In the genomic region with DNA sequence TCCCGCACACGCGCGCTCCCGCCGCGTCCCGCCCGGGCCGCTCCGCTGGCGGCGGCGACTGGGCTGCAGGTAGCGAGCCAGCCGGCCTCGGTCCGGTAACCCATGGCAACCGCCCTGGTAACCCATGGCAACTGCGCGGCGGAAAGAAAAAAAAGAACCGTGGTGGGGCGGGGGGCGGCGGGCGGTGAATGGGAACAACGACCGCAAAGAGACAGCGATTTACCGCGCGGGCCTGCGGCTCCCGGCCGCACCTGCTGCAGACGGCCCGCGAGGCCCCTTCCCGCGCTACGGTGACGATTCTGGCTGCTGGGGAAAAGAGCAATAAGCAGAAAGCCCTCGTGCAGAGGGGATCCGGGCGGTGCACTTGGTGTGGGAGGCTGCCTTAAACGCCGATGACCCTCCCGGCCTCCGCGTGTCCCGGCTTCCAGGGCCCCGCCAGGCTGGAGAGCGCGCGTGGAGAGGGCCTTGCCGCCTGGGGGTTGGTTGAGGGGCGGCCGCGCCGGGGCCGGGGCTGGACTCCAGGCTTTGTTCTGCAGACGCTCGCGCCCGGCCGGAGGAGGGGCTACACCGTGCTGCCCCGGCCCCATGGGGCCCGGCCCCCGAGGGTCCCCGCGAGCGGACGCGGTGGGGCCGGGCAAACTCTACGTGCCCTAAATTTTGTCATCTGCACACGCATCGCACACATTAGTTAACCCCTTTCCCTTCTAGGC, we compare ENCODE assay signal across 9 cellular contexts.
DNase-seq lines count a peak whose midpoint lies in the region; ATAC-seq and TF ChIP-seq lines count a peak whose summit lies in the region.
"Had no signal": no experiment of that assay in that cellular context is flagged by ENCODE, and none has a peak within 500 bp of the region (broad histone marks: within the 10 kb centered on the region; RNA-seq: fewer than 3 reads in every experiment).

No MANE protein-coding gene starts in this region.

- ATAC-seq in GM19035 (IDR thresholded peaks at IDR 0.05; ENCODE audit: unreplicated experiment) (peak; percentile 51), HG03175 (IDR thresholded peaks at IDR 0.05; ENCODE audit: unreplicated experiment) (peak; percentile 45), GM18873 (IDR thresholded peaks at IDR 0.05; ENCODE audit: low FRiP score, unreplicated experiment) (no peak)

- H3K4me3 Mint-ChIP-seq in activated naive CD4-positive, alpha-beta T cell treated with anti-CD3 and anti-CD28 coated beads, Interleukin-2, amount 50 U/mL, for 24 hours = peak overlapping the region; percentile 80

- H3K36me3 ChIP-seq in BE2C (no peaks in the 10 kb centered on the region), iPS DF 6.9 (ENCODE audit: control insufficient read depth, insufficient read depth, low read length) (no peaks in the 10 kb centered on the region), sigmoid colon (no peaks in the 10 kb centered on the region)

- H3K27ac Mint-ChIP-seq in activated naive CD4-positive, alpha-beta T cell treated with anti-CD3 and anti-CD28 coated beads, Interleukin-2, amount 50 U/mL, for 24 hours = peak overlapping the region; percentile 82

- H3K4me1 Mint-ChIP-seq in activated naive CD4-positive, alpha-beta T cell treated with anti-CD3 and anti-CD28 coated beads, Interleukin-2, amount 50 U/mL, for 24 hours = no peaks in the 10 kb centered on the region

- no peak overlapping the region for H3K4me3 ChIP-seq in BE2C (ENCODE audit: low read depth, low read length)
- peak overlapping the region; percentile 57 for H3K4me3 ChIP-seq in iPS DF 6.9 (ENCODE audit: low read length)
- peak overlapping the region in 3 of 4 donors; percentile 31 to 39 (median 35) for H3K4me3 ChIP-seq in sigmoid colon

- H3K9me3 Mint-ChIP-seq in activated naive CD4-positive, alpha-beta T cell treated with anti-CD3 and anti-CD28 coated beads, Interleukin-2, amount 50 U/mL, for 24 hours = no peaks in the 10 kb centered on the region

- H3K9me3 ChIP-seq in BE2C = peaks cover 3% of the 10 kb centered on the region; the same call in 1 of the 2 replicates
- no peaks in the 10 kb centered on the region for H3K9me3 ChIP-seq in iPS DF 6.9 (ENCODE audit: control insufficient read depth, insufficient read depth, low read length)
- no peaks in the 10 kb centered on the region for H3K9me3 ChIP-seq in sigmoid colon

- TF ChIP-seq EP300 in sigmoid colon (IDR thresholded peaks at IDR 0.05) = no peak

- H3K27me3 ChIP-seq in BE2C = peaks cover 76% of the 10 kb centered on the region
- no peaks in the 10 kb centered on the region for H3K27me3 ChIP-seq in iPS DF 6.9 (ENCODE audit: control insufficient read depth, insufficient read depth, low read length)
- H3K27me3 ChIP-seq in sigmoid colon = peaks cover 23 to 94% (median 78%) of the 10 kb centered on the region in 3 donors

- no peak for TF ChIP-seq POLR2A in sigmoid colon (IDR thresholded peaks at IDR 0.05)

- H3K4me1 ChIP-seq in BE2C = no peaks in the 10 kb centered on the region
- no peaks in the 10 kb centered on the region for H3K4me1 ChIP-seq in iPS DF 6.9 (ENCODE audit: control insufficient read depth, insufficient read depth, low read length)
- peaks cover 0 to 15% (median 12%) of the 10 kb centered on the region in 4 donors for H3K4me1 ChIP-seq in sigmoid colon

- TF ChIP-seq CTCF in BE2C (IDR thresholded peaks at IDR 0.05; ENCODE audit: low read depth, low read length) (no peak), sigmoid colon (IDR thresholded peaks at IDR 0.05) (no peak)

- peak; percentile 10 for DNase-seq in BE2C
- DNase-seq in NCI-H748 (lab: John Stamatoyannopoulos, UW; ENCODE audit: unreplicated experiment) = peak; percentile 94
- no peak for DNase-seq in iPS DF 6.9 (ENCODE audit: low read depth, low spot score)
- DNase-seq in sigmoid colon = no peak

- peaks cover 32% of the 10 kb centered on the region for H3K27me3 Mint-ChIP-seq in activated naive CD4-positive, alpha-beta T cell treated with anti-CD3 and anti-CD28 coated beads, Interleukin-2, amount 50 U/mL, for 24 hours

- no peak overlapping the region for H3K27ac ChIP-seq in iPS DF 6.9 (ENCODE audit: low read length)
- peak overlapping the region in 2 of 4 donors; percentile 12 to 33 for H3K27ac ChIP-seq in sigmoid colon
- H3K27ac ChIP-seq: epithelial cell of prostate had no signal

- WGBS in iPS DF 6.9 (ENCODE audit: insufficient coverage, insufficient read length) = no CpG with 5 or more reads among the region's 80 CpGs
- WGBS in sigmoid colon, 2 donors = 0 to 1% methylated on average over 80 of the region's 80 CpGs

- H3K36me3 Mint-ChIP-seq in activated naive CD4-positive, alpha-beta T cell treated with anti-CD3 and anti-CD28 coated beads, Interleukin-2, amount 50 U/mL, for 24 hours = peaks cover 8% of the 10 kb centered on the region

- intact Hi-C loops in sigmoid colon (cut with DNase I) = loop anchor here (5.0 to 10.0 kb wide), 3 partner anchors 126 to 512 kb away; a partner anchor contains a TSS

Comparison
In these comparisons a context has a peak if more than half of its experiments do, and no peak if none do; other contexts are left out.
1. DNase-seq: peak in BE2C (single experiment) and NCI-H748 (single experiment); none in iPS DF 6.9 (single experiment) and sigmoid colon (single experiment).